1 cellular context compared by ENCODE assay signal in the genomic region with DNA sequence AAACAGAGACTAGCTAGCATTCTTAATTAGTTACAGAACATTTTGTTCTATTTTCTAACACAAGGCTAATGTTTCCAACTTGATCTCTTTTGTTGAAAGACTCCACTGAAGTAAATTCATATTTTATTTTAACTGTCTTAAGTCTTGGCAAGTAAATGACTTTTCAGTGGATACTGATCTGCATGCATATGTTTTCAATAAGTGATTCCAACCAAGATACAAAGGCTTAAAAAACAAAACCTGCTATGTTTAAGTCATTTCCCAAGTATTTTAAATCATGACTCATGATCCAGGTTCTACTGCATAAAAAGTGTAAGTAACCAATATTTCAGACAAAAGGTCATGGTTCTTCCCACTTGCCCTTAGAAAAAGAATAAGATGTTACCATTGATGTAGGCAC.
TF ChIP-seq lines count a peak whose summit lies in the region.

No MANE protein-coding gene starts in this region.

TF ChIP-seq in IMR-90, 13 proteins besides CTCF, POLR2A, EP300 and RAD21 (continued from another document):
- TF ChIP-seq RCOR1 (IDR thresholded peaks at IDR 0.05; ENCODE audit: insufficient replicate concordance, low read length) (no peak), SMC3 (IDR thresholded peaks at IDR 0.05; ENCODE audit: low read depth, low read length) (no peak), ELK1 (IDR thresholded peaks at IDR 0.05; ENCODE audit: borderline replicate concordance, low read depth, low read length) (no peak), FOS (IDR thresholded peaks at IDR 0.05; ENCODE audit: low read depth, low read length) (no peak), CHD1 (IDR thresholded peaks at IDR 0.05; ENCODE audit: low read depth, low read length) (no peak)
- TF ChIP-seq, protein P1, sequence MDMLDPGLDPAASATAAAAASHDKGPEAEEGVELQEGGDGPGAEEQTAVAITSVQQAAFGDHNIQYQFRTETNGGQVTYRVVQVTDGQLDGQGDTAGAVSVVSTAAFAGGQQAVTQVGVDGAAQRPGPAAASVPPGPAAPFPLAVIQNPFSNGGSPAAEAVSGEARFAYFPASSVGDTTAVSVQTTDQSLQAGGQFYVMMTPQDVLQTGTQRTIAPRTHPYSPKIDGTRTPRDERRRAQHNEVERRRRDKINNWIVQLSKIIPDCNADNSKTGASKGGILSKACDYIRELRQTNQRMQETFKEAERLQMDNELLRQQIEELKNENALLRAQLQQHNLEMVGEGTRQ (IDR thresholded peaks at IDR 0.05; ENCODE audit: low read depth, low read length) = no peak
